8 cellular contexts compared by ENCODE assay signal in genomic region chr17:79741751-79742588, GRCh38. TPM values are rescaled to one million over a fixed set of nuclear protein-coding genes. Genes with fewer than 3 reads are reported as not detected.
DNase-seq lines count a peak whose midpoint lies in the region; ATAC-seq and TF ChIP-seq lines count a peak whose summit lies in the region.

No MANE protein-coding gene starts in this region.

- ATAC-seq in GM21737 (IDR thresholded peaks at IDR 0.05; ENCODE audit: unreplicated experiment), result no peak

- peak; percentile 87 for TF ChIP-seq CTCF in endothelial cell (IDR thresholded peaks at IDR 0.05; ENCODE audit: unreplicated experiment)

- H3K9me3 Mint-ChIP-seq in endothelial cell (ENCODE audit: unreplicated experiment), result no peaks in the 10 kb centered on the region

- H3K4me3 Mint-ChIP-seq in endothelial cell (ENCODE audit: unreplicated experiment), result no peak overlapping the region

- no peak overlapping the region for H3K27ac Mint-ChIP-seq in endothelial cell (ENCODE audit: unreplicated experiment)

- peaks cover 23% of the 10 kb centered on the region for H3K27me3 Mint-ChIP-seq in endothelial cell (ENCODE audit: unreplicated experiment)

- peaks cover 3% of the 10 kb centered on the region for H3K4me1 Mint-ChIP-seq in endothelial cell (ENCODE audit: unreplicated experiment)

- H3K36me3 Mint-ChIP-seq in endothelial cell (ENCODE audit: low read depth, unreplicated experiment), result no peaks in the 10 kb centered on the region

- DNase-seq in AML-193 (lab: John Stamatoyannopoulos, UW) (peak; percentile 48 to 54), HCEC 1CT (peak; percentile 12), NCI-H82 treated with DMSO at 0.1 percent for 48 hours (lab: John Stamatoyannopoulos, UW; ENCODE audit: unreplicated experiment) (peak; percentile 30), endothelial cell (ENCODE audit: low spot score) (peak; percentile 96), mesenteric fat pad (ENCODE audit: low spot score) (peak; percentile 93)
- peak; percentile 90 for DNase-seq in activated CD8-positive, alpha-beta memory T cell treated with anti-CD3 and anti-CD28 coated beads for 24 hours
- DNase-seq in stimulated activated CD8-positive, alpha-beta memory T cell treated with anti-CD3 and anti-CD28 coated beads, Interleukin-2, amount 100 ng/mL, for 1 hour (ENCODE audit: low read depth in 2 of 2), result peak; percentile 44 to 47

RNA-seq across cellular contexts. Expression of gene ENPP7, which starts 11.2 kb away (rescaled TPM):
- total RNA-seq in endothelial cell (ENCODE audit: unreplicated experiment), result not detected
- 0.26 TPM for total RNA-seq in mesenteric fat pad

RNA-seq across cellular contexts. Expression of gene CBX2, which starts 36.0 kb away (rescaled TPM):
- 50.0 TPM for total RNA-seq in endothelial cell (ENCODE audit: unreplicated experiment)
- total RNA-seq in mesenteric fat pad, result 2.9 TPM

RNA-seq across cellular contexts. Expression of gene CBX8, which starts 54.9 kb away (rescaled TPM):
- 3.3 TPM for total RNA-seq in endothelial cell (ENCODE audit: unreplicated experiment)
- total RNA-seq in mesenteric fat pad, result 7.5 TPM

Comparison
In these comparisons a context has a peak if more than half of its experiments do, and no peak if none do; other contexts are left out.
1. DNase-seq: peak in every context shown above with its lines; median percentile 96 in endothelial cell; 93 in mesenteric fat pad; 90 in activated CD8-positive, alpha-beta memory T cell treated with anti-CD3 and anti-CD28 coated beads for 24 hours; 51 in AML-193; 46 in stimulated activated CD8-positive, alpha-beta memory T cell treated with anti-CD3 and anti-CD28 coated beads, Interleukin-2, amount 100 ng/mL, for 1 hour; 30 in NCI-H82 treated with DMSO at 0.1 percent for 48 hours; 12 in HCEC 1CT.
2. RNA of gene CBX2, which starts 36.0 kb away (total RNA-seq): 50.0 TPM in endothelial cell (single experiment); 2.9 TPM in mesenteric fat pad (single experiment); every median in the first group is over 10 times any median in the second.